In genomic region chr5:180271205-180271604, GRCh38 we compare ENCODE assay signal across 24 cellular contexts.
"Had no signal": no experiment of that assay in that cellular context is flagged by ENCODE, and none has a peak within 500 bp of the region (broad histone marks: within the 10 kb centered on the region; RNA-seq: fewer than 3 reads in every experiment).

No MANE protein-coding gene starts in this region.

- H3K27me3 ChIP-seq: adrenal gland, ascending aorta, brain microvascular endothelial cell, hepatocyte, sigmoid colon, stomach, transverse colon, vagina had no signal

- H3K27ac ChIP-seq: adrenal gland, ascending aorta, brain microvascular endothelial cell, hepatocyte, left ventricle myocardium inferior, sigmoid colon, stomach, transverse colon, vagina had no signal

- H3K27me3 Mint-ChIP-seq: activated naive CD4-positive, alpha-beta T cell treated with anti-CD3 and anti-CD28 coated beads, Interleukin-2, amount 50 U/mL, for 24 hours; dendritic cell treated with granulocyte-macrophage colony-stimulating factor and Interleukin-4, amounts not matched to agents 40 ng/mL and 50 ng/mL, for 4 days; naive thymus-derived CD8-positive, alpha-beta T cell; progenitor cell of endocrine pancreas; stimulated activated memory B cell treated with anti-CD40 and anti-IgM and Interleukin-4, amounts not matched to agents 10 μg/mL and 1 μg/mL and 100 μg/mL, for 72 hours had no signal

- DNase-seq: activated gamma-delta T cell treated with Interleukin-2 at 50 U/mL for 16 hours; activated T-cell treated with anti-CD3 and anti-CD28 coated beads, Interleukin-2, amount 50 U/mL, for 1 hour; adrenal gland; brain microvascular endothelial cell; caudate nucleus; effector CD4-positive, alpha-beta T cell; foreskin melanocyte; left ventricle myocardium inferior; naive thymus-derived CD8-positive, alpha-beta T cell; retina; sigmoid colon; stimulated activated CD4-positive, alpha-beta T cell treated with anti-CD3 and anti-CD28 coated beads, Interleukin-15, amount 100 ng/mL, for 24 hours; stomach; transverse colon had no signal

- ATAC-seq: esophagus mucosa; naive thymus-derived CD8-positive, alpha-beta T cell; stimulated activated memory B cell treated with anti-CD40 and anti-IgM and Interleukin-4, amounts not matched to agents 10 μg/mL and 1 μg/mL and 100 μg/mL, for 72 hours had no signal

- H3K4me1 Mint-ChIP-seq: activated naive CD4-positive, alpha-beta T cell treated with anti-CD3 and anti-CD28 coated beads, Interleukin-2, amount 50 U/mL, for 24 hours; mesothelial cell of epicardium; stimulated activated memory B cell treated with anti-CD40 and anti-IgM and Interleukin-4, amounts not matched to agents 10 μg/mL and 1 μg/mL and 100 μg/mL, for 72 hours had no signal

- H3K4me3 Mint-ChIP-seq: activated naive CD4-positive, alpha-beta T cell treated with anti-CD3 and anti-CD28 coated beads, Interleukin-2, amount 50 U/mL, for 24 hours; dendritic cell treated with granulocyte-macrophage colony-stimulating factor and Interleukin-4, amounts not matched to agents 40 ng/mL and 50 ng/mL, for 4 days; mesothelial cell of epicardium; naive thymus-derived CD8-positive, alpha-beta T cell; stimulated activated memory B cell treated with anti-CD40 and anti-IgM and Interleukin-4, amounts not matched to agents 10 μg/mL and 1 μg/mL and 100 μg/mL, for 72 hours had no signal

- H3K27ac Mint-ChIP-seq: activated naive CD4-positive, alpha-beta T cell treated with anti-CD3 and anti-CD28 coated beads, Interleukin-2, amount 50 U/mL, for 24 hours; dendritic cell treated with granulocyte-macrophage colony-stimulating factor and Interleukin-4, amounts not matched to agents 40 ng/mL and 50 ng/mL, for 4 days; mesothelial cell of epicardium; naive thymus-derived CD8-positive, alpha-beta T cell; progenitor cell of endocrine pancreas; stimulated activated memory B cell treated with anti-CD40 and anti-IgM and Interleukin-4, amounts not matched to agents 10 μg/mL and 1 μg/mL and 100 μg/mL, for 72 hours had no signal

- H3K4me3 ChIP-seq: adrenal gland, ascending aorta, hepatocyte, left ventricle myocardium inferior, sigmoid colon, smooth muscle cell, stomach, transverse colon, vagina had no signal

- H3K4me1 ChIP-seq: adrenal gland, ascending aorta, left ventricle myocardium inferior, sigmoid colon, stomach, transverse colon, vagina had no signal
